In genomic region chr18:74288041-74288440, GRCh38 we compare ENCODE assay signal across 3 cellular contexts.
TF ChIP-seq lines count a peak whose summit lies in the region.

No MANE protein-coding gene starts in this region.

TF ChIP-seq in A549, 52 proteins besides CTCF, POLR2A, EP300 and RAD21:
- TF ChIP-seq CHD4 (IDR thresholded peaks at IDR 0.05; ENCODE audit: borderline replicate concordance) (no peak), MAZ (IDR thresholded peaks at IDR 0.05; ENCODE audit: borderline replicate concordance, low read depth, low read length) (no peak), POLR2AphosphoS2 (conservative IDR thresholded peaks at IDR 0.05; ENCODE audit: low read length) (no peak), HOXA7 (CRISPR knock-in tag; IDR thresholded peaks at IDR 0.05) (no peak)

TF ChIP-seq in IMR-90, 13 proteins besides CTCF, POLR2A, EP300 and RAD21:
- TF ChIP-seq CHD1 (IDR thresholded peaks at IDR 0.05; ENCODE audit: low read depth, low read length): no peak
- no peak for TF ChIP-seq MAZ (IDR thresholded peaks at IDR 0.05; ENCODE audit: borderline replicate concordance, low read depth, low read length)
- TF ChIP-seq MXI1 (IDR thresholded peaks at IDR 0.05; ENCODE audit: borderline replicate concordance, low read depth, low read length): no peak
- no peak for TF ChIP-seq SMC3 (IDR thresholded peaks at IDR 0.05; ENCODE audit: low read depth, low read length)

TF ChIP-seq in K562, 482 proteins besides CTCF, POLR2A, EP300 and RAD21:
- TF ChIP-seq FOSL1 (tag; conservative IDR thresholded peaks at IDR 0.05) (no peak), ZNF12 (CRISPR knock-in tag; IDR thresholded peaks at IDR 0.05) (no peak), HNRNPUL1 (IDR thresholded peaks at IDR 0.05; ENCODE audit: low read length) (no peak), GTF2E2 (tag; IDR thresholded peaks at IDR 0.05) (no peak), THAP7 (CRISPR knock-in tag; IDR thresholded peaks at IDR 0.05) (no peak), PRMT5 (CRISPR knock-in tag; IDR thresholded peaks at IDR 0.05) (no peak), KDM2B (CRISPR knock-in tag; IDR thresholded peaks at IDR 0.05) (no peak), KLF16 (IDR thresholded peaks at IDR 0.05) (no peak), ZNF354B (CRISPR knock-in tag; IDR thresholded peaks at IDR 0.05) (no peak), KLF13 (tag; IDR thresholded peaks at IDR 0.05; ENCODE audit: borderline replicate concordance, low read depth) (no peak), SUPT5H (IDR thresholded peaks at IDR 0.05) (no peak), TCF7 (IDR thresholded peaks at IDR 0.05; ENCODE audit: borderline replicate concordance) (no peak), SMAD2 (IDR thresholded peaks at IDR 0.05; ENCODE audit: low read depth, low read length) (no peak), JUNB (CRISPR knock-in tag; conservative IDR thresholded peaks at IDR 0.05) (no peak), CBX3 (IDR thresholded peaks at IDR 0.05; ENCODE audit: borderline replicate concordance in 1 of 2, low read length in 2 of 2) (no peak)
